1 cellular context compared by ENCODE assay signal in the genomic region with DNA sequence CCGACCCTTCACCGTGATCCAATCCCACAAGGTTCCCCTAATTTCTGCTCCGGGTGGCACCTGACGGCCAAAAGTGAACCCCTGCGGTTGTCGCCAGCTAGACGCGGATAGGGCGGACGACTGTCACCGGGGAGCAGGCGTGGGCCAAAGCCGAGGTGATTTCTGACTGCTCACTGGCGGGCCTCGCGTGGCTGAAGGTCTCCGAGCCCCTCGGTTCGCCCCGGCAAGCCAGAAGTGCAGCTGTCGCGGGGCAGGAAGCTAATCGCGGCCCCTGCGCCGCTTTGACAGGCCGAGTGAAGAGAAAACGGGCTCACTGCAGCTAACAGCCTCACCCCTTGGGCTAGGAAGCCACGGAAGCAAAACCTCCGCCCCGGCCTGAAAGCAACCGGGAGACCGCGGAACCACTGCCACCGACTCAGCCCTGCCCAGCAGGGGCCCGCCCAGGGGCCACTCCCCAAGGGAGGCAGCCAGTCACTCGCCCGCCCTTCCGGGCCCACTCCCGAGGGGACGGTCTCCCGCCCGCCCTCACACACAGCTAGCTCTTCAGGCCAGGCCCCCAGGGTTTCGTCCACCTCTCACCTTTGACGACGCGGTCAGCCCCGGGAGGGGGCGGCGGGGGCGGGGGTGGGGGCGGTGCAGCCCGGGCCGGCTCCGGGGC.
TF ChIP-seq lines count a peak whose summit lies in the region.

No MANE protein-coding gene starts in this region.

TF ChIP-seq in HepG2, 621 proteins besides CTCF, POLR2A, EP300 and RAD21 (continued from another document and continues in another):
- TF ChIP-seq, protein P1, sequence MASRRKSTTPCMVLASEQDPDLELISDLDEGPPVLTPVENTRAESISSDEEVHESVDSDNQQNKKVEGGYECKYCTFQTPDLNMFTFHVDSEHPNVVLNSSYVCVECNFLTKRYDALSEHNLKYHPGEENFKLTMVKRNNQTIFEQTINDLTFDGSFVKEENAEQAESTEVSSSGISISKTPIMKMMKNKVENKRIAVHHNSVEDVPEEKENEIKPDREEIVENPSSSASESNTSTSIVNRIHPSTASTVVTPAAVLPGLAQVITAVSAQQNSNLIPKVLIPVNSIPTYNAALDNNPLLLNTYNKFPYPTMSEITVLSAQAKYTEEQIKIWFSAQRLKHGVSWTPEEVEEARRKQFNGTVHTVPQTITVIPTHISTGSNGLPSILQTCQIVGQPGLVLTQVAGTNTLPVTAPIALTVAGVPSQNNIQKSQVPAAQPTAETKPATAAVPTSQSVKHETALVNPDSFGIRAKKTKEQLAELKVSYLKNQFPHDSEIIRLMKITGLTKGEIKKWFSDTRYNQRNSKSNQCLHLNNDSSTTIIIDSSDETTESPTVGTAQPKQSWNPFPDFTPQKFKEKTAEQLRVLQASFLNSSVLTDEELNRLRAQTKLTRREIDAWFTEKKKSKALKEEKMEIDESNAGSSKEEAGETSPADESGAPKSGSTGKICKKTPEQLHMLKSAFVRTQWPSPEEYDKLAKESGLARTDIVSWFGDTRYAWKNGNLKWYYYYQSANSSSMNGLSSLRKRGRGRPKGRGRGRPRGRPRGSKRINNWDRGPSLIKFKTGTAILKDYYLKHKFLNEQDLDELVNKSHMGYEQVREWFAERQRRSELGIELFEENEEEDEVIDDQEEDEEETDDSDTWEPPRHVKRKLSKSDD (CRISPR knock-in tag; IDR thresholded peaks at IDR 0.05; ENCODE audit: low read depth) = no peak
- TF ChIP-seq CENPT (CRISPR knock-in tag; IDR thresholded peaks at IDR 0.05; ENCODE audit: low read depth) = no peak
- peak; percentile 86; the same call in 1 of the 2 replicates for TF ChIP-seq SAFB2 (CRISPR knock-in tag; IDR thresholded peaks at IDR 0.05; ENCODE audit: borderline replicate concordance, low read depth)
- TF ChIP-seq, protein P2, sequence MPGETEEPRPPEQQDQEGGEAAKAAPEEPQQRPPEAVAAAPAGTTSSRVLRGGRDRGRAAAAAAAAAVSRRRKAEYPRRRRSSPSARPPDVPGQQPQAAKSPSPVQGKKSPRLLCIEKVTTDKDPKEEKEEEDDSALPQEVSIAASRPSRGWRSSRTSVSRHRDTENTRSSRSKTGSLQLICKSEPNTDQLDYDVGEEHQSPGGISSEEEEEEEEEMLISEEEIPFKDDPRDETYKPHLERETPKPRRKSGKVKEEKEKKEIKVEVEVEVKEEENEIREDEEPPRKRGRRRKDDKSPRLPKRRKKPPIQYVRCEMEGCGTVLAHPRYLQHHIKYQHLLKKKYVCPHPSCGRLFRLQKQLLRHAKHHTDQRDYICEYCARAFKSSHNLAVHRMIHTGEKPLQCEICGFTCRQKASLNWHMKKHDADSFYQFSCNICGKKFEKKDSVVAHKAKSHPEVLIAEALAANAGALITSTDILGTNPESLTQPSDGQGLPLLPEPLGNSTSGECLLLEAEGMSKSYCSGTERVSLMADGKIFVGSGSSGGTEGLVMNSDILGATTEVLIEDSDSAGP (CRISPR knock-in tag; IDR thresholded peaks at IDR 0.05; ENCODE audit: borderline replicate concordance) = peak; percentile 60; the same call in 1 of the 2 replicates
- TF ChIP-seq JDP2 (CRISPR knock-in tag; IDR thresholded peaks at IDR 0.05; ENCODE audit: borderline replicate concordance) = no peak
- TF ChIP-seq ISX (CRISPR knock-in tag; conservative IDR thresholded peaks at IDR 0.05) = no peak
- TF ChIP-seq ETV5 (CRISPR knock-in tag; IDR thresholded peaks at IDR 0.05; ENCODE audit: borderline replicate concordance) = peak; percentile 18; the same call in 1 of the 2 replicates
- TF ChIP-seq, protein P3, sequence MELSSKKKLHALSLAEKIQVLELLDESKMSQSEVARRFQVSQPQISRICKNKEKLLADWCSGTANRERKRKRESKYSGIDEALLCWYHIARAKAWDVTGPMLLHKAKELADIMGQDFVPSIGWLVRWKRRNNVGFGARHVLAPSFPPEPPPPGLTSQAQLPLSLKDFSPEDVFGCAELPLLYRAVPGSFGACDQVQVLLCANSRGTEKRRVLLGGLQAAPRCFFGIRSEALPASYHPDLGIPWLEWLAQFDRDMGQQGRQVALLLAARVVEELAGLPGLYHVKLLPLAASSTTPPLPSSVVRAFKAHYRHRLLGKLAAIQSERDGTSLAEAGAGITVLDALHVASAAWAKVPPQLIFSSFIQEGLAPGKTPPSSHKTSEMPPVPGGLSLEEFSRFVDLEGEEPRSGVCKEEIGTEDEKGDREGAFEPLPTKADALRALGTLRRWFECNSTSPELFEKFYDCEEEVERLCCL (CRISPR knock-in tag; IDR thresholded peaks at IDR 0.05; ENCODE audit: borderline replicate concordance) = no peak
- TF ChIP-seq HHEX (CRISPR knock-in tag; IDR thresholded peaks at IDR 0.05) = no peak
- TF ChIP-seq KDM3A (CRISPR knock-in tag; IDR thresholded peaks at IDR 0.05; ENCODE audit: low read depth) = 0 out of 2 replicates have a peak, but pooled peaks have one; percentile 46
- TF ChIP-seq KLF11 (CRISPR knock-in tag; IDR thresholded peaks at IDR 0.05) = no peak
- no peak for TF ChIP-seq EHMT2 (IDR thresholded peaks at IDR 0.05; ENCODE audit: borderline replicate concordance, low read depth, low read length)
- TF ChIP-seq SOX6 (IDR thresholded peaks at IDR 0.05) = no peak
- peak; percentile 20; the same call in 1 of the 2 replicates for TF ChIP-seq SOX6 (CRISPR knock-in tag; IDR thresholded peaks at IDR 0.05)
- TF ChIP-seq, protein P4, sequence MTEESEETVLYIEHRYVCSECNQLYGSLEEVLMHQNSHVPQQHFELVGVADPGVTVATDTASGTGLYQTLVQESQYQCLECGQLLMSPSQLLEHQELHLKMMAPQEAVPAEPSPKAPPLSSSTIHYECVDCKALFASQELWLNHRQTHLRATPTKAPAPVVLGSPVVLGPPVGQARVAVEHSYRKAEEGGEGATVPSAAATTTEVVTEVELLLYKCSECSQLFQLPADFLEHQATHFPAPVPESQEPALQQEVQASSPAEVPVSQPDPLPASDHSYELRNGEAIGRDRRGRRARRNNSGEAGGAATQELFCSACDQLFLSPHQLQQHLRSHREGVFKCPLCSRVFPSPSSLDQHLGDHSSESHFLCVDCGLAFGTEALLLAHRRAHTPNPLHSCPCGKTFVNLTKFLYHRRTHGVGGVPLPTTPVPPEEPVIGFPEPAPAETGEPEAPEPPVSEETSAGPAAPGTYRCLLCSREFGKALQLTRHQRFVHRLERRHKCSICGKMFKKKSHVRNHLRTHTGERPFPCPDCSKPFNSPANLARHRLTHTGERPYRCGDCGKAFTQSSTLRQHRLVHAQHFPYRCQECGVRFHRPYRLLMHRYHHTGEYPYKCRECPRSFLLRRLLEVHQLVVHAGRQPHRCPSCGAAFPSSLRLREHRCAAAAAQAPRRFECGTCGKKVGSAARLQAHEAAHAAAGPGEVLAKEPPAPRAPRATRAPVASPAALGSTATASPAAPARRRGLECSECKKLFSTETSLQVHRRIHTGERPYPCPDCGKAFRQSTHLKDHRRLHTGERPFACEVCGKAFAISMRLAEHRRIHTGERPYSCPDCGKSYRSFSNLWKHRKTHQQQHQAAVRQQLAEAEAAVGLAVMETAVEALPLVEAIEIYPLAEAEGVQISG (CRISPR knock-in tag; IDR thresholded peaks at IDR 0.05) = peak; percentile 17; the same call in 1 of the 2 replicates
- TF ChIP-seq, protein P5, sequence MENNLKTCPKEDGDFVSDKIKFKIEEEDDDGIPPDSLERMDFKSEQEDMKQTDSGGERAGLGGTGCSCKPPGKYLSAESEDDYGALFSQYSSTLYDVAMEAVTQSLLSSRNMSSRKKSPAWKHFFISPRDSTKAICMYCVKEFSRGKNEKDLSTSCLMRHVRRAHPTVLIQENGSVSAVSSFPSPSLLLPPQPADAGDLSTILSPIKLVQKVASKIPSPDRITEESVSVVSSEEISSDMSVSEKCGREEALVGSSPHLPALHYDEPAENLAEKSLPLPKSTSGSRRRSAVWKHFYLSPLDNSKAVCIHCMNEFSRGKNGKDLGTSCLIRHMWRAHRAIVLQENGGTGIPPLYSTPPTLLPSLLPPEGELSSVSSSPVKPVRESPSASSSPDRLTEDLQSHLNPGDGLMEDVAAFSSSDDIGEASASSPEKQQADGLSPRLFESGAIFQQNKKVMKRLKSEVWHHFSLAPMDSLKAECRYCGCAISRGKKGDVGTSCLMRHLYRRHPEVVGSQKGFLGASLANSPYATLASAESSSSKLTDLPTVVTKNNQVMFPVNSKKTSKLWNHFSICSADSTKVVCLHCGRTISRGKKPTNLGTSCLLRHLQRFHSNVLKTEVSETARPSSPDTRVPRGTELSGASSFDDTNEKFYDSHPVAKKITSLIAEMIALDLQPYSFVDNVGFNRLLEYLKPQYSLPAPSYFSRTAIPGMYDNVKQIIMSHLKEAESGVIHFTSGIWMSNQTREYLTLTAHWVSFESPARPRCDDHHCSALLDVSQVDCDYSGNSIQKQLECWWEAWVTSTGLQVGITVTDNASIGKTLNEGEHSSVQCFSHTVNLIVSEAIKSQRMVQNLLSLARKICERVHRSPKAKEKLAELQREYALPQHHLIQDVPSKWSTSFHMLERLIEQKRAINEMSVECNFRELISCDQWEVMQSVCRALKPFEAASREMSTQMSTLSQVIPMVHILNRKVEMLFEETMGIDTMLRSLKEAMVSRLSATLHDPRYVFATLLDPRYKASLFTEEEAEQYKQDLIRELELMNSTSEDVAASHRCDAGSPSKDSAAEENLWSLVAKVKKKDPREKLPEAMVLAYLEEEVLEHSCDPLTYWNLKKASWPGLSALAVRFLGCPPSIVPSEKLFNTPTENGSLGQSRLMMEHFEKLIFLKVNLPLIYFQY (CRISPR knock-in tag; IDR thresholded peaks at IDR 0.05; ENCODE audit: borderline replicate concordance) = no peak
- no peak for TF ChIP-seq EZH2 (conservative IDR thresholded peaks at IDR 0.05; ENCODE audit: low read depth, low read length)
- no peak for TF ChIP-seq HDAC2 (CRISPR knock-in tag; IDR thresholded peaks at IDR 0.05)
- TF ChIP-seq SRSF9 (IDR thresholded peaks at IDR 0.05; ENCODE audit: borderline replicate concordance, insufficient read depth, low read depth, low read length, poor library complexity, severe bottlenecking) = no peak
- TF ChIP-seq MAZ (IDR thresholded peaks at IDR 0.05; ENCODE audit: borderline replicate concordance, low read depth, low read length) = peak; percentile 41; the same call in 1 of the 2 replicates
- TF ChIP-seq MAZ (CRISPR knock-in tag; IDR thresholded peaks at IDR 0.05; ENCODE audit: low read depth) = peak; percentile 73; the same call in 1 of the 2 replicates
- TF ChIP-seq, protein P6, sequence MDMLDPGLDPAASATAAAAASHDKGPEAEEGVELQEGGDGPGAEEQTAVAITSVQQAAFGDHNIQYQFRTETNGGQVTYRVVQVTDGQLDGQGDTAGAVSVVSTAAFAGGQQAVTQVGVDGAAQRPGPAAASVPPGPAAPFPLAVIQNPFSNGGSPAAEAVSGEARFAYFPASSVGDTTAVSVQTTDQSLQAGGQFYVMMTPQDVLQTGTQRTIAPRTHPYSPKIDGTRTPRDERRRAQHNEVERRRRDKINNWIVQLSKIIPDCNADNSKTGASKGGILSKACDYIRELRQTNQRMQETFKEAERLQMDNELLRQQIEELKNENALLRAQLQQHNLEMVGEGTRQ (IDR thresholded peaks at IDR 0.05; ENCODE audit: low read depth, low read length) = no peak
- TF ChIP-seq, protein P6 (CRISPR knock-in tag; IDR thresholded peaks at IDR 0.05; ENCODE audit: borderline replicate concordance) = peak; percentile 49; the same call in 1 of the 2 replicates
- no peak for TF ChIP-seq NCOA2 (CRISPR knock-in tag; IDR thresholded peaks at IDR 0.05)
- no peak for TF ChIP-seq RORA (CRISPR knock-in tag; IDR thresholded peaks at IDR 0.05)
- TF ChIP-seq FOXK1 (CRISPR knock-in tag; IDR thresholded peaks at IDR 0.05; ENCODE audit: borderline replicate concordance, low read depth) = no peak
- no peak for TF ChIP-seq ZNF660 (CRISPR knock-in tag; IDR thresholded peaks at IDR 0.05; ENCODE audit: borderline replicate concordance, low read depth)
- TF ChIP-seq, protein P7, sequence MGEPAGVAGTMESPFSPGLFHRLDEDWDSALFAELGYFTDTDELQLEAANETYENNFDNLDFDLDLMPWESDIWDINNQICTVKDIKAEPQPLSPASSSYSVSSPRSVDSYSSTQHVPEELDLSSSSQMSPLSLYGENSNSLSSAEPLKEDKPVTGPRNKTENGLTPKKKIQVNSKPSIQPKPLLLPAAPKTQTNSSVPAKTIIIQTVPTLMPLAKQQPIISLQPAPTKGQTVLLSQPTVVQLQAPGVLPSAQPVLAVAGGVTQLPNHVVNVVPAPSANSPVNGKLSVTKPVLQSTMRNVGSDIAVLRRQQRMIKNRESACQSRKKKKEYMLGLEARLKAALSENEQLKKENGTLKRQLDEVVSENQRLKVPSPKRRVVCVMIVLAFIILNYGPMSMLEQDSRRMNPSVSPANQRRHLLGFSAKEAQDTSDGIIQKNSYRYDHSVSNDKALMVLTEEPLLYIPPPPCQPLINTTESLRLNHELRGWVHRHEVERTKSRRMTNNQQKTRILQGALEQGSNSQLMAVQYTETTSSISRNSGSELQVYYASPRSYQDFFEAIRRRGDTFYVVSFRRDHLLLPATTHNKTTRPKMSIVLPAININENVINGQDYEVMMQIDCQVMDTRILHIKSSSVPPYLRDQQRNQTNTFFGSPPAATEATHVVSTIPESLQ (CRISPR knock-in tag; conservative IDR thresholded peaks at IDR 0.05) = no peak
- no peak for TF ChIP-seq ZNF431 (CRISPR knock-in tag; IDR thresholded peaks at IDR 0.05; ENCODE audit: borderline replicate concordance, low read depth)
- TF ChIP-seq PHF21A (CRISPR knock-in tag; IDR thresholded peaks at IDR 0.05) = peak; percentile 26; the same call in 1 of the 2 replicates
